ENCODE assay signal across 8 cellular contexts in the genomic region with DNA sequence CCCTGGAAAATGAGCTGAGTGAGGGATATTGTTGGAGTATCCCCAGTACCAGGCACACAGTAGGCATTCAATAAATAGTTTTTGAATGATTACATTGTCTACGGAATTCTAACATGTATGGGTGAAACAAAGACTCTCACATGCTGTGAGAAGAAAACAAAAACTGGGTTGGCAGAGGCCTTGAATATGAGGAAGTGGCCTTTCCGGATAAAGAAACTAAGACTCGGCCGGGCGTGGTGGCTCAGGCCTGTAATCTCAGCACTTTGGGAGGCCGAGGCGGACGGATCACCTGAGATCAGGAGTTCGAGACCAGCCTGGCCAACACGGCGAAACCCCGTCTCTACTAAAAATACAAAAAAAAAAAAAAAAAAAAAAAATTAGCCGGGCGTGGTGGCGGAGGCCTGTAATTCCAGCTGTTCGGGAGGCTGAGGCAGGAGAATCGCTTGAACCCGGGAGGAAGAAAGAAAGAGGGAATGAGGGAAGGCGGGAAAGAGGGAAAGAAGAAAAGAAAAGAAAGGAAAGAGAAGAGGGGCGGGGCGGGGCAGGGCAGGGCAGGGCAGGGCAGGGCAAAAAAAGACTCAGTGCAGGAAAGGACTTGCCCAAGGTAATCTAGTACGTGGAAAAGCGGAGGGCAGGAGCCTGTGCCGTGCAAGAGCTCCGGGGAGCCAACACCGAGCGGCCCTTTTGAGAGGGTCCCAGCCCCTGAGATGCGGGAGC. TPM values are rescaled to one million over a fixed set of nuclear protein-coding genes. Genes with fewer than 3 reads are reported as not detected.
DNase-seq lines count a peak whose midpoint lies in the region; ATAC-seq lines count a peak whose summit lies in the region.

No MANE protein-coding gene starts in this region.

- DNase-seq in activated naive CD4-positive, alpha-beta T cell treated with anti-CD3 and anti-CD28 coated beads, Interleukin-2, amount 10 ng/mL, durations not matched to agents 7 days and 5 days: no peak
- no peak for DNase-seq in activated naive CD4-positive, alpha-beta T cell treated with Interleukin-2 at 50 U/mL for 16 hours
- DNase-seq in KBM-7 (peak; percentile 61), NCI-H748 treated with DMSO at 0.1 percent for 48 hours (lab: John Stamatoyannopoulos, UW) (no peak), SK-N-DZ (ENCODE audit: low spot score) (no peak)
- no peak for DNase-seq in activated naive CD4-positive, alpha-beta T cell treated with anti-CD3 and anti-CD28 coated beads, Interleukin-2, amount 50 U/mL, for 72 hours (ENCODE audit: low spot score in 2 of 2)
- peak; percentile 54 for DNase-seq in stimulated activated naive B cell treated with anti-CD40 and anti-IgM and Interleukin-4, amounts not matched to agents 10 μg/mL and 1 μg/mL and 100 μg/mL, for 72 hours

- H3K4me3 Mint-ChIP-seq in activated naive CD4-positive, alpha-beta T cell treated with anti-CD3 and anti-CD28 coated beads, Interleukin-2, amount 10 ng/mL, durations not matched to agents 7 days and 5 days: peak overlapping the region; percentile 100
- H3K4me3 Mint-ChIP-seq in stimulated activated naive B cell treated with anti-CD40 and anti-IgM and Interleukin-4, amounts not matched to agents 10 μg/mL and 1 μg/mL and 100 μg/mL, for 72 hours: peak overlapping the region; percentile 93 to 97

- peaks cover 37% of the 10 kb centered on the region for H3K4me1 Mint-ChIP-seq in activated naive CD4-positive, alpha-beta T cell treated with anti-CD3 and anti-CD28 coated beads, Interleukin-2, amount 10 ng/mL, durations not matched to agents 7 days and 5 days
- H3K4me1 Mint-ChIP-seq in stimulated activated naive B cell treated with anti-CD40 and anti-IgM and Interleukin-4, amounts not matched to agents 10 μg/mL and 1 μg/mL and 100 μg/mL, for 72 hours: peaks cover 18 to 35% of the 10 kb centered on the region in 2 donors

- peak overlapping the region; percentile 98 for H3K27ac Mint-ChIP-seq in activated naive CD4-positive, alpha-beta T cell treated with anti-CD3 and anti-CD28 coated beads, Interleukin-2, amount 10 ng/mL, durations not matched to agents 7 days and 5 days
- H3K27ac Mint-ChIP-seq in activated naive CD4-positive, alpha-beta T cell treated with anti-CD3 and anti-CD28 coated beads, Interleukin-2, amount 50 U/mL, for 72 hours: peak overlapping the region; percentile 98
- H3K27ac Mint-ChIP-seq in stimulated activated naive B cell treated with anti-CD40 and anti-IgM and Interleukin-4, amounts not matched to agents 10 μg/mL and 1 μg/mL and 100 μg/mL, for 72 hours: peak overlapping the region; percentile 100

- CTCF ChIA-PET in activated naive CD4-positive, alpha-beta T cell treated with anti-CD3 and anti-CD28 coated beads, Interleukin-2, amount 10 ng/mL, durations not matched to agents 7 days and 5 days (lab: Charles Lee): interaction anchor here (1.1 to 3.3 kb wide), 6 partner anchors 8 to 59 kb away, joined by 3 to 24 read pairs (median 4); no protein-coding TSS in a partner anchor

- ATAC-seq in activated naive CD4-positive, alpha-beta T cell treated with anti-CD3 and anti-CD28 coated beads, Interleukin-2, amount 50 U/mL, for 72 hours: peak; percentile 47 to 59
- peak; percentile 30 to 37 for ATAC-seq in stimulated activated naive B cell treated with anti-CD40 and anti-IgM and Interleukin-4, amounts not matched to agents 10 μg/mL and 1 μg/mL and 100 μg/mL, for 72 hours (replicated peaks)

- H3K36me3 Mint-ChIP-seq in activated naive CD4-positive, alpha-beta T cell treated with anti-CD3 and anti-CD28 coated beads, Interleukin-2, amount 10 ng/mL, durations not matched to agents 7 days and 5 days: peaks cover 8% of the 10 kb centered on the region
- H3K36me3 Mint-ChIP-seq in activated naive CD4-positive, alpha-beta T cell treated with anti-CD3 and anti-CD28 coated beads, Interleukin-2, amount 50 U/mL, for 72 hours: peaks cover 17 to 19% of the 10 kb centered on the region in 2 donors
- peaks cover 20 to 26% of the 10 kb centered on the region in 2 donors for H3K36me3 Mint-ChIP-seq in stimulated activated naive B cell treated with anti-CD40 and anti-IgM and Interleukin-4, amounts not matched to agents 10 μg/mL and 1 μg/mL and 100 μg/mL, for 72 hours

- H3K4me3 ChIP-seq in iPS-11a (ENCODE audit: low read depth, low read length): peak overlapping the region; percentile 93

- no peaks in the 10 kb centered on the region for H3K9me3 Mint-ChIP-seq in activated naive CD4-positive, alpha-beta T cell treated with anti-CD3 and anti-CD28 coated beads, Interleukin-2, amount 10 ng/mL, durations not matched to agents 7 days and 5 days
- H3K9me3 Mint-ChIP-seq in activated naive CD4-positive, alpha-beta T cell treated with anti-CD3 and anti-CD28 coated beads, Interleukin-2, amount 50 U/mL, for 72 hours: no peaks in the 10 kb centered on the region
- no peaks in the 10 kb centered on the region for H3K9me3 Mint-ChIP-seq in stimulated activated naive B cell treated with anti-CD40 and anti-IgM and Interleukin-4, amounts not matched to agents 10 μg/mL and 1 μg/mL and 100 μg/mL, for 72 hours

- in situ Hi-C loops in KBM-7 (cut with MboI; ENCODE audit: low pct_unique_long_range_greater_than_20kb, low sequenced_read_pairs): no loop called here

- peaks cover 13% of the 10 kb centered on the region for H3K27me3 Mint-ChIP-seq in activated naive CD4-positive, alpha-beta T cell treated with anti-CD3 and anti-CD28 coated beads, Interleukin-2, amount 10 ng/mL, durations not matched to agents 7 days and 5 days
- H3K27me3 Mint-ChIP-seq in stimulated activated naive B cell treated with anti-CD40 and anti-IgM and Interleukin-4, amounts not matched to agents 10 μg/mL and 1 μg/mL and 100 μg/mL, for 72 hours: no peaks in the 10 kb centered on the region

RNA-seq across cellular contexts. Expression of gene TMA16, which starts 0.7 kb away (rescaled TPM):
- 10 to 100 TPM; 20.2 to 45.4 TPM for total RNA-seq in activated naive CD4-positive, alpha-beta T cell treated with anti-CD3 and anti-CD28 coated beads, Interleukin-2, amount 50 U/mL, for 72 hours
- polyA plus RNA-seq in SK-N-DZ (2014; cell fraction: cytosol; rRNA removed): 31.1 and 54.4 TPM in 2 replicates
- 40.8 and 43.4 TPM in 2 replicates for polyA plus RNA-seq in SK-N-DZ (2014; cell fraction: nucleus; rRNA removed)

RNA-seq across cellular contexts. Expression of gene TKTL2, which starts 20.2 kb away (rescaled TPM):
- total RNA-seq in activated naive CD4-positive, alpha-beta T cell treated with anti-CD3 and anti-CD28 coated beads, Interleukin-2, amount 50 U/mL, for 72 hours: not detected
- polyA plus RNA-seq in SK-N-DZ (2014; cell fraction: cytosol; rRNA removed): 0.05 and 0.08 TPM in 2 replicates
- 0.11 TPM in 1 of 2 replicates, not detected in the other for polyA plus RNA-seq in SK-N-DZ (2014; cell fraction: nucleus; rRNA removed)

Comparison
In these comparisons a context has a peak if more than half of its experiments do, and no peak if none do; other contexts are left out.
1. DNase-seq: peak in KBM-7 (single experiment) and stimulated activated naive B cell treated with anti-CD40 and anti-IgM and Interleukin-4, amounts not matched to agents 10 μg/mL and 1 μg/mL and 100 μg/mL, for 72 hours (single experiment); none in activated naive CD4-positive, alpha-beta T cell treated with anti-CD3 and anti-CD28 coated beads, Interleukin-2, amount 10 ng/mL, durations not matched to agents 7 days and 5 days (single experiment), activated naive CD4-positive, alpha-beta T cell treated with Interleukin-2 at 50 U/mL for 16 hours (single experiment), activated naive CD4-positive, alpha-beta T cell treated with anti-CD3 and anti-CD28 coated beads, Interleukin-2, amount 50 U/mL, for 72 hours (0 of 2), NCI-H748 treated with DMSO at 0.1 percent for 48 hours (single experiment) and SK-N-DZ (single experiment).
2. Peak in every context shown above with its lines, with median percentiles within 50 percentile points of each other: H3K27ac Mint-ChIP-seq.